In the genomic region with DNA sequence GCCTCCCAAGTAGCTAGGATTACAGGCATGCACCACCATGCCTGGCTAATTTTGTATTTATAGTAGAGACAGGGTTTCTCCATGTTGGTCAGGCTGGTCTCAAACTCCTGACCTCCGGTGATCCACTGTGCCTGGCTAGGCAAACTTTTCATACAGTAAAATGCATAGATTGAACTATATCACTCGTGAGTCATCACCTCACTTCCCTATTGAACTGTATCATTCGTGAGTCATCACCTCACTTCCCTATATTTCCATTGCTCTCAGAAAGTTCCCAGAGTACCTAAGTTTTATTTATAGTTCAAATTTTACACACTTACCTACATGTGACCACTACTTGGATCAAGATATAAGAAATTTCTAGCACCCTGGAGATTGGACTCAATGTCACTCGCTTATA, we compare ENCODE assay signal across 1 cellular context.
TF ChIP-seq lines count a peak whose summit lies in the region.

No MANE protein-coding gene starts in this region.

TF ChIP-seq in SK-N-SH treated with all-trans-retinoic acid at 6 μM for 48 hours, 23 proteins besides CTCF, POLR2A, EP300 and RAD21 (continued from another document):
- TF ChIP-seq PPARA (CRISPR knock-in tag; IDR thresholded peaks at IDR 0.05; ENCODE audit: borderline replicate concordance) (no peak), TOX (CRISPR knock-in tag; IDR thresholded peaks at IDR 0.05; ENCODE audit: borderline replicate concordance) (no peak), ZNF8 (CRISPR knock-in tag; IDR thresholded peaks at IDR 0.05) (no peak), ZFP3 (CRISPR knock-in tag; IDR thresholded peaks at IDR 0.05) (no peak), ZNF565 (CRISPR knock-in tag; conservative IDR thresholded peaks at IDR 0.05; ENCODE audit: low read depth) (no peak), ZC3H10 (CRISPR knock-in tag; IDR thresholded peaks at IDR 0.05) (no peak), ESRRG (CRISPR knock-in tag; IDR thresholded peaks at IDR 0.05) (no peak)
- TF ChIP-seq, protein P1, sequence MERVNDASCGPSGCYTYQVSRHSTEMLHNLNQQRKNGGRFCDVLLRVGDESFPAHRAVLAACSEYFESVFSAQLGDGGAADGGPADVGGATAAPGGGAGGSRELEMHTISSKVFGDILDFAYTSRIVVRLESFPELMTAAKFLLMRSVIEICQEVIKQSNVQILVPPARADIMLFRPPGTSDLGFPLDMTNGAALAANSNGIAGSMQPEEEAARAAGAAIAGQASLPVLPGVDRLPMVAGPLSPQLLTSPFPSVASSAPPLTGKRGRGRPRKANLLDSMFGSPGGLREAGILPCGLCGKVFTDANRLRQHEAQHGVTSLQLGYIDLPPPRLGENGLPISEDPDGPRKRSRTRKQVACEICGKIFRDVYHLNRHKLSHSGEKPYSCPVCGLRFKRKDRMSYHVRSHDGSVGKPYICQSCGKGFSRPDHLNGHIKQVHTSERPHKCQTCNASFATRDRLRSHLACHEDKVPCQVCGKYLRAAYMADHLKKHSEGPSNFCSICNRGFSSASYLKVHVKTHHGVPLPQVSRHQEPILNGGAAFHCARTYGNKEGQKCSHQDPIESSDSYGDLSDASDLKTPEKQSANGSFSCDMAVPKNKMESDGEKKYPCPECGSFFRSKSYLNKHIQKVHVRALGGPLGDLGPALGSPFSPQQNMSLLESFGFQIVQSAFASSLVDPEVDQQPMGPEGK (CRISPR knock-in tag; IDR thresholded peaks at IDR 0.05; ENCODE audit: borderline replicate concordance), result no peak
